Comparison of ENCODE assay signal across 5 cellular contexts in the genomic region with DNA sequence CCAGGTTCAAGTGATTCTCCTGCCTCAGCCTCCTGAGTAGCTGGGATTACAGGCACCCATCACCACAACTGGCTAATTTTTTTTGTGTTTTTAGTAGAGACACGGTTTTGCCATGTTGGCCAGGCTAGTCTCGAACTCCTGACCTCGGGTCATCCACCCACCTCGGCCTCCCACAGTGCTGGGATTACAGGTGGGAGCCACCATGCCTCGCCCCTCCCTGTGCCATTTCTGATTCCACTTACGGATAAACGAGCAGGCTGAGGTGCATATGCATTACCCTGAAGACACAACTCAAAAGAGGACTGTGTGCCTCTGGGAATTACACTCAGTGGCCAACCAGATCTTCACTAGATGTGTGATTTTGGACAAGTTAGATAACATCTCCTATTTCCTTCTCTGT. TPM values are rescaled to one million over a fixed set of nuclear protein-coding genes. Genes with fewer than 3 reads are reported as not detected.
"Had no signal": no experiment of that assay in that cellular context is flagged by ENCODE, and none has a peak within 500 bp of the region (broad histone marks: within the 10 kb centered on the region; RNA-seq: fewer than 3 reads in every experiment).

No MANE protein-coding gene starts in this region.

RNA-seq across cellular contexts. Expression of gene EMX2, which starts 35.5 kb away (rescaled TPM):
- total RNA-seq: GM23338, H1, H4, H7, HFFc6 had no signal
- polyA plus RNA-seq: GM23338, H1 had no signal
